ENCODE assay signal across 27 cellular contexts in the genomic region with DNA sequence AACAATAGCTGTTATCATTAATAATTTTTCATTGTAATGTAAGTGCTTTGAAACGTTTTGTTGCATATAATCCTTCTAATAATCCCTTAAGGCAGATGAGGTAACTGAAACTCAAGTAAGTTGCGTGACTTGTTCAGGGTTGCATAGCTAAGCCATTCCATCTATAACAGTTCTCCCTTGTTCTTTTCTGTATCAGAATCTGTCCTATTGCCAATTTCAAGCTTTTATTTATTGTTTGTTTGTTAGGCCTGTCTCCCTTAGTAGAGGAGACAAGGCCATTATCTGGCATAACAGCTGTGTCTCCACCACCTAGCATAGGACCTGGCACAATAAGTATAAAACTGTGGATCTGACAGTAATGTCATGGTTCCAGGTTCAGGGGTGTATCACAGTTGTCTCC. TPM values are rescaled to one million over a fixed set of nuclear protein-coding genes. Genes with fewer than 3 reads are reported as not detected.
"Had no signal": no experiment of that assay in that cellular context is flagged by ENCODE, and none has a peak within 500 bp of the region (broad histone marks: within the 10 kb centered on the region; RNA-seq: fewer than 3 reads in every experiment).

No MANE protein-coding gene starts in this region.

- H3K9me3 ChIP-seq: ascending aorta, breast epithelium, colonic mucosa, esophagus squamous epithelium, heart left ventricle had no signal

- H3K4me3 ChIP-seq: ascending aorta, breast epithelium, cardiac muscle cell, colonic mucosa, esophagus squamous epithelium, heart left ventricle had no signal

- H3K27ac ChIP-seq: ascending aorta, breast epithelium, cardiac muscle cell, colonic mucosa, esophagus squamous epithelium, heart left ventricle had no signal

- H3K4me1 ChIP-seq: colonic mucosa had no signal

- ATAC-seq: activated CD4-positive, alpha-beta T cell treated with anti-CD3 and anti-CD28 coated beads for 36 hours; activated CD8-positive, alpha-beta memory T cell treated with anti-CD3 and anti-CD28 coated beads, Interleukin-2, amount 10 ng/mL, durations not matched to agents 7 days and 5 days; activated CD8-positive, alpha-beta T cell treated with anti-CD3 and anti-CD28 coated beads, Interleukin-2, amount 10 ng/mL, durations not matched to agents 7 days and 5 days; activated naive CD8-positive, alpha-beta T cell treated with anti-CD3 and anti-CD28 coated beads, Interleukin-2, amount 50 U/mL, for 24 hours; heart left ventricle had no signal

- H3K36me3 ChIP-seq: ascending aorta, breast epithelium, cardiac muscle cell, colonic mucosa, esophagus squamous epithelium, heart left ventricle had no signal

- DNase-seq: activated CD4-positive, alpha-beta memory T cell treated with anti-CD3 and anti-CD28 coated beads for 36 hours; activated CD4-positive, alpha-beta T cell treated with anti-CD3 and anti-CD28 coated beads for 36 hours; activated CD4-positive, alpha-beta T cell treated with anti-CD3 and anti-CD28 coated beads, Interleukin-2, amount 10 ng/mL, durations not matched to agents 24 days and 14 days; activated CD4-positive, CD25-positive, alpha-beta regulatory T cell; activated CD4-positive, CD25-positive, alpha-beta regulatory T cell treated with anti-CD3 and anti-CD28 coated beads, Interleukin-2, amount 50 U/mL, for 72 hours; activated CD8-positive, alpha-beta memory T cell treated with anti-CD3 and anti-CD28 coated beads, Interleukin-2, amount 10 ng/mL, durations not matched to agents 7 days and 5 days; activated CD8-positive, alpha-beta memory T cell treated with anti-CD3 and anti-CD28 coated beads, Interleukin-2, amount 50 U/mL, for 4 hours; activated CD8-positive, alpha-beta T cell treated with anti-CD3 and anti-CD28 coated beads, Interleukin-2, amount 10 ng/mL, durations not matched to agents 7 days and 5 days; activated gamma-delta T cell; activated naive CD4-positive, alpha-beta T cell; activated naive CD4-positive, alpha-beta T cell treated with anti-CD3 and anti-CD28 coated beads, Interleukin-2, amount 50 U/mL, for 16 hours; activated naive CD8-positive, alpha-beta T cell treated with anti-CD3 and anti-CD28 coated beads for 36 hours; activated naive CD8-positive, alpha-beta T cell treated with anti-CD3 and anti-CD28 coated beads, Interleukin-2, amount 50 U/mL, for 24 hours; activated T-cell treated with anti-CD3 and anti-CD28 coated beads, Interleukin-2, amount 50 U/mL, for 1 hour; activated T-cell treated with anti-CD3 and anti-CD28 coated beads, Interleukin-2, amount 50 U/mL, for 48 hours; central memory CD4-positive, alpha-beta T cell; cerebellar nuclear complex; colonic mucosa; effector CD8-positive, alpha-beta T cell; esophagus squamous epithelium; glutamatergic neuron; heart left ventricle; hypothalamus; T-helper 2 cell had no signal

- H3K27me3 ChIP-seq: ascending aorta, breast epithelium, cardiac muscle cell, colonic mucosa, esophagus squamous epithelium, heart left ventricle had no signal

RNA-seq across cellular contexts. Expression of gene RBKS, which starts 19.7 kb away (rescaled TPM):
- total RNA-seq: ascending aorta had no signal
